10 cellular contexts compared by ENCODE assay signal in the genomic region with DNA sequence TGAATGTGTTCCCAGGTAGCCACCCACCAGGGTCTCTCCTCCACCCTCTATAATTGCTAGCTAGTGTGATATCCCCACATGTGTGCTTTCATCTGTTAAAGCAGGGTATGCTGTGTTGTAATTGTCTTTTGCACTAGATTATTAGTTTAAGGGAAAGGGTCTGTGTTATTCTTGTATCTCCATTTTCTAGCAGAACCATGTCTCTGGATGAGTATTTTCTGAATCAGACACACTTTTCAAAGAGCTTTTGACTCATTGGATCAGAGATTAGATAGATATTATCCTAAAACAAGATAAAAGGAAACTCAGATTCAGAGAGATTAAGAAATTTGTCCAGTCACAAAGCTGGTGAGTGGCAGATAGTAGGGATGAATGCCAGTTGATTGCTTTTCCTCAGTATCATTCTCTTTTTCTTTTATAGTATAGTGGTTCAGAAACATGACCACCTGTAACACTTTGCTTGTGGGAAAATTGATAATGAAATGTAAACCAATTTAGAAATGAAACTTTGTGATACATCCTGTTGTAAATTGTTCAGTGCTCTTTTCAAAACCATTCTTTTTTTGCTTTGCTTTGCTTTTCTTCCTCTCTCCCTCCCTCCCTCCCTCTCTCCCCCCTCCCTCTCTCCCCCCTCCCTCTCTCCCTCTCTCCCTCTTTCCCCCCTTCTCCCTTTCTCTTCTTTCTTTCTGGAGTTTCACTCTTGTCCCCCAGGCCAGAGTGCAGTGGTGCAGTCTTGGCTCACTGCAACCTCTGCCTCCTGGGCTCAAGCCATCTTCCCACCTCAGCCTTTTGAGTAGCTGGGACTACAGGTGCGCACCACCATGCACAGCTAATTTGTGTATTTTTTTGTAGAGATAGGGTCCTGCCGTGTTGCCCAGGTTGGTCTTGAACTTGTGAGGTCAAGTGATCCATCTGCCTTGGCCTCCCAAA. TPM values are rescaled to one million over a fixed set of nuclear protein-coding genes. Genes with fewer than 3 reads are reported as not detected.
DNase-seq lines count a peak whose midpoint lies in the region; ATAC-seq and TF ChIP-seq lines count a peak whose summit lies in the region.
"Had no signal": no experiment of that assay in that cellular context is flagged by ENCODE, and none has a peak within 500 bp of the region (broad histone marks: within the 10 kb centered on the region; RNA-seq: fewer than 3 reads in every experiment).

No MANE protein-coding gene starts in this region.

- H3K4me1 Mint-ChIP-seq in CD4-positive, CD25-positive, alpha-beta regulatory T cell, result peaks cover 34 to 62% (median 52%) of the 10 kb centered on the region in 4 donors
- H3K4me1 Mint-ChIP-seq in glutamatergic neuron (ENCODE audit: low read depth, unreplicated experiment), result peaks cover 34% of the 10 kb centered on the region

- peak overlapping the region; percentile 52 for H3K27ac ChIP-seq in CD4-positive, CD25-positive, alpha-beta regulatory T cell (ENCODE audit: insufficient read depth, low read length, poor library complexity, severe bottlenecking)

- no peak for ATAC-seq in CD4-positive, CD25-positive, alpha-beta regulatory T cell (ENCODE audit: low read depth in 2 of 2)
- no peak for ATAC-seq in left ventricle myocardium superior
- no peak for ATAC-seq in GM19324 (IDR thresholded peaks at IDR 0.05; ENCODE audit: low FRiP score, unreplicated experiment)

- peak overlapping the region; percentile 52 to 79 (median 65) for H3K27ac Mint-ChIP-seq in CD4-positive, CD25-positive, alpha-beta regulatory T cell
- peak overlapping the region; percentile 22 for H3K27ac Mint-ChIP-seq in glutamatergic neuron (ENCODE audit: unreplicated experiment)

- intact Hi-C loops in left ventricle myocardium superior (cut with micrococcal nuclease), result no loop called here

- H3K36me3 ChIP-seq in CD4-positive, CD25-positive, alpha-beta regulatory T cell (ENCODE audit: control insufficient read depth, insufficient read depth, low read length), result no peaks in the 10 kb centered on the region

- no peaks in the 10 kb centered on the region for H3K36me3 Mint-ChIP-seq in CD4-positive, CD25-positive, alpha-beta regulatory T cell
- H3K36me3 Mint-ChIP-seq in glutamatergic neuron (ENCODE audit: unreplicated experiment), result no peaks in the 10 kb centered on the region

- no peaks in the 10 kb centered on the region for H3K9me3 ChIP-seq in CD4-positive, CD25-positive, alpha-beta regulatory T cell (ENCODE audit: control insufficient read depth in 2 of 2, low read length in 2 of 2)

- peak overlapping the region; percentile 41 for H3K4me3 ChIP-seq in CD4-positive, CD25-positive, alpha-beta regulatory T cell (ENCODE audit: low read depth, low read length)

- no peaks in the 10 kb centered on the region for H3K9me3 Mint-ChIP-seq in CD4-positive, CD25-positive, alpha-beta regulatory T cell
- peaks cover 1% of the 10 kb centered on the region for H3K9me3 Mint-ChIP-seq in glutamatergic neuron (ENCODE audit: unreplicated experiment)

- H3K4me1 ChIP-seq in CD4-positive, CD25-positive, alpha-beta regulatory T cell (ENCODE audit: control insufficient read depth, insufficient read depth, low read length, poor library complexity, severe bottlenecking), result peaks cover 56% of the 10 kb centered on the region

- H3K27me3 ChIP-seq in CD4-positive, CD25-positive, alpha-beta regulatory T cell (ENCODE audit: control insufficient read depth, insufficient read depth, low read length), result no peaks in the 10 kb centered on the region

- DNase-seq in CD4-positive, CD25-positive, alpha-beta regulatory T cell, result peak in 1 of 3 donors; percentile 25
- DNase-seq in ELR (ENCODE audit: low read depth), result peak; percentile 22
- DNase-seq in RPMI8226, result peak; percentile 68
- no peak for DNase-seq in glutamatergic neuron
- DNase-seq in left ventricle myocardium superior, result no peak
- DNase-seq in RKO (ENCODE audit: low spot score), result no peak
- DNase-seq: activated effector memory CD4-positive, alpha-beta T cell treated with Interleukin-2 at 50 U/mL for 16 hours; NCI-H226; retina had no signal

- peak overlapping the region; percentile 28 to 59 (median 48) for H3K4me3 Mint-ChIP-seq in CD4-positive, CD25-positive, alpha-beta regulatory T cell
- peak overlapping the region; percentile 72 for H3K4me3 Mint-ChIP-seq in glutamatergic neuron (ENCODE audit: unreplicated experiment)

- no peaks in the 10 kb centered on the region for H3K27me3 Mint-ChIP-seq in CD4-positive, CD25-positive, alpha-beta regulatory T cell
- no peaks in the 10 kb centered on the region for H3K27me3 Mint-ChIP-seq in glutamatergic neuron (ENCODE audit: unreplicated experiment)

- no peak for TF ChIP-seq CTCF in glutamatergic neuron (IDR thresholded peaks at IDR 0.05; ENCODE audit: partially characterized antibody, unreplicated experiment)

RNA-seq across cellular contexts. Expression of a gene that starts 7.4 kb away (rescaled TPM):
- 37.7 TPM for total RNA-seq in CD4-positive, CD25-positive, alpha-beta regulatory T cell
- 1 to 10 TPM; 7.3 to 9.9 (median 7.7) TPM for polyA plus RNA-seq in CD4-positive, CD25-positive, alpha-beta regulatory T cell
- 228 TPM for total RNA-seq in glutamatergic neuron (ENCODE audit: unreplicated experiment)
- total RNA-seq in left ventricle myocardium superior, result 18.9 TPM

RNA-seq across cellular contexts. Expression of a gene that starts 43.5 kb away (rescaled TPM):
- total RNA-seq in CD4-positive, CD25-positive, alpha-beta regulatory T cell, result 57.1 TPM
- polyA plus RNA-seq in CD4-positive, CD25-positive, alpha-beta regulatory T cell, result 10 to 100 TPM; 37.7 to 48.7 (median 44.7) TPM
- total RNA-seq in glutamatergic neuron (ENCODE audit: unreplicated experiment) (12.7 TPM), left ventricle myocardium superior (6.0 TPM)

Comparison
In these comparisons a context has a peak if more than half of its experiments do, and no peak if none do; other contexts are left out.
1. DNase-seq: peak in ELR (single experiment) and RPMI8226 (single experiment); none in glutamatergic neuron (single experiment), left ventricle myocardium superior (single experiment) and RKO (single experiment).